ENCODE assay signal across 14 cellular contexts in genomic region chr6:134724653-134725340, GRCh38.
A peak's percentile ranks its signal among the peaks of the same experiment; 100 is the strongest.
DNase-seq lines count a peak whose midpoint lies in the region; ATAC-seq and TF ChIP-seq lines count a peak whose summit lies in the region.
"Had no signal": no experiment of that assay in that cellular context is flagged by ENCODE, and none has a peak within 500 bp of the region (broad histone marks: within the 10 kb centered on the region; RNA-seq: fewer than 3 reads in every experiment).

No MANE protein-coding gene starts in this region.

- DNase-seq in MCF 10A (ENCODE audit: unreplicated experiment) (peak; percentile 27), mammary epithelial cell (no peak), SJSA1 (ENCODE audit: low read depth in 1 of 2, low spot score in 2 of 2) (peak; percentile 53 to 54), fibroblast of villous mesenchyme (ENCODE audit: low read depth) (peak; percentile 92), upper lobe of right lung (no peak), AG08395 (ENCODE audit: low spot score) (no peak), NCI-H146 treated with DMSO at 0.1 percent for 48 hours (lab: John Stamatoyannopoulos, UW; ENCODE audit: unreplicated experiment) (no peak)
- DNase-seq: activated CD8-positive, alpha-beta memory T cell treated with anti-CD3 and anti-CD28 coated beads for 24 hours; activated effector memory CD4-positive, alpha-beta T cell treated with anti-CD3 and anti-CD28 coated beads, Interleukin-2, amount 50 U/mL, for 16 hours; head of caudate nucleus; NCI-H1436 treated with DMSO at 0.1 percent for 48 hours; NCI-H524 had no signal

- H3K79me2 ChIP-seq in mammary epithelial cell (ENCODE audit: insufficient read depth, low read length): no peaks in the 10 kb centered on the region

- H3K4me3 Mint-ChIP-seq in MCF 10A (ENCODE audit: unreplicated experiment): no peak overlapping the region
- H3K4me3 Mint-ChIP-seq: IgD-negative memory B cell had no signal

- CTCF ChIA-PET in MCF 10A (lab: Yijun Ruan, JAX) (interaction anchor here (0.6 to 1.0 kb wide), 2 partner anchors 45 to 105 kb away, joined by 3 to 4 read pairs; no protein-coding TSS in a partner anchor), mammary epithelial cell (lab: Charles Lee; ENCODE audit: low non-redundant PET) (no interaction called here)

- no peaks in the 10 kb centered on the region for H4K20me1 ChIP-seq in mammary epithelial cell (ENCODE audit: insufficient read depth, low read length)

- H3K36me3 ChIP-seq in mammary epithelial cell (ENCODE audit: insufficient read depth, low read length) (no peaks in the 10 kb centered on the region), SJSA1 (no peaks in the 10 kb centered on the region), upper lobe of right lung (no peaks in the 10 kb centered on the region)

- no peaks in the 10 kb centered on the region for H3K4me1 ChIP-seq in mammary epithelial cell (ENCODE audit: insufficient read depth, low read length)
- H3K4me1 ChIP-seq in SJSA1 (replicated peaks): peaks cover 6% of the 10 kb centered on the region
- H3K4me1 ChIP-seq in upper lobe of right lung: peaks cover 25% of the 10 kb centered on the region

- no peaks in the 10 kb centered on the region for H3K27me3 Mint-ChIP-seq in MCF 10A (ENCODE audit: insufficient read depth, unreplicated experiment)

- peaks cover 4% of the 10 kb centered on the region for H3K4me1 Mint-ChIP-seq in MCF 10A (ENCODE audit: insufficient read depth, unreplicated experiment)
- H3K4me1 Mint-ChIP-seq: IgD-negative memory B cell had no signal

- H3K9me3 ChIP-seq in mammary epithelial cell (replicated peaks; ENCODE audit: insufficient read depth, low read length) (no peaks in the 10 kb centered on the region), SJSA1 (replicated peaks) (no peaks in the 10 kb centered on the region), upper lobe of right lung (no peaks in the 10 kb centered on the region)

- no peak overlapping the region for H3K4me2 ChIP-seq in mammary epithelial cell (ENCODE audit: insufficient read depth, low read depth, low read length)

- no peak overlapping the region for H3K9ac ChIP-seq in mammary epithelial cell (ENCODE audit: insufficient read depth, low read length)

- intact Hi-C loops in MCF 10A (cut with micrococcal nuclease): no loop called here
- intact Hi-C loops in mammary epithelial cell (cut with micrococcal nuclease): no loop called here
- intact Hi-C loops in upper lobe of right lung (cut with DNase I): no loop called here

- dilution Hi-C loops in mammary epithelial cell (cut with HindIII; ENCODE audit: low sequenced_read_pairs): no loop called here

- 75% methylated on average over 10 of the region's 10 CpGs for WGBS in mammary epithelial cell (ENCODE audit: low coverage, missing lambda C conversion rate)

- H2AFZ ChIP-seq in mammary epithelial cell (ENCODE audit: low read depth, low read length): no peak overlapping the region

- H3K27me3 ChIP-seq in mammary epithelial cell (ENCODE audit: insufficient read depth, low read length): no peaks in the 10 kb centered on the region
- no peaks in the 10 kb centered on the region for H3K27me3 ChIP-seq in SJSA1 (replicated peaks)
- H3K27me3 ChIP-seq in upper lobe of right lung: no peaks in the 10 kb centered on the region

- TF ChIP-seq CTCF in MCF 10A (IDR thresholded peaks at IDR 0.05; ENCODE audit: unreplicated experiment) (no peak), mammary epithelial cell (conservative IDR thresholded peaks at IDR 0.05 in 1 of 2, IDR thresholded peaks at IDR 0.05 in 1 of 2; ENCODE audit: extremely low read depth in 1 of 2, insufficient read depth in 1 of 2, low read depth in 1 of 2, low read length in 2 of 2) (no peak), fibroblast of villous mesenchyme (IDR thresholded peaks at IDR 0.05; ENCODE audit: insufficient read depth, low read depth, low read length) (no peak), upper lobe of right lung (IDR thresholded peaks at IDR 0.05) (no peak)

- peak; percentile 66 for ATAC-seq in upper lobe of right lung
- ATAC-seq in GM21515 (IDR thresholded peaks at IDR 0.05; ENCODE audit: unreplicated experiment): no peak

- POLR2A ChIA-PET in MCF 10A (lab: Yijun Ruan, JAX): interaction anchor here (1.0 kb wide), 1 partner anchor 14 kb away, joined by 3 read pairs; no protein-coding TSS in a partner anchor

- in situ Hi-C loops in mammary epithelial cell (cut with MboI; ENCODE audit: low sequenced_read_pairs in 2 of 2): no loop called here

- H3K27ac ChIP-seq in mammary epithelial cell (ENCODE audit: insufficient read depth, low read depth, low read length): no peak overlapping the region
- no peak overlapping the region for H3K27ac ChIP-seq in SJSA1
- no peak overlapping the region for H3K27ac ChIP-seq in upper lobe of right lung

- BruUV-seq in MCF 10A (replicated peaks; lab: Mats Ljungman, UMichigan) (no TSS peak), mammary epithelial cell (replicated peaks; lab: Mats Ljungman, UMichigan) (no TSS peak)

- no peak overlapping the region for H3K27ac Mint-ChIP-seq in MCF 10A (ENCODE audit: low read depth, unreplicated experiment)
- H3K27ac Mint-ChIP-seq: IgD-negative memory B cell had no signal

- H3K36me3 Mint-ChIP-seq in MCF 10A (ENCODE audit: insufficient read depth, unreplicated experiment): no peaks in the 10 kb centered on the region
- H3K36me3 Mint-ChIP-seq: IgD-negative memory B cell had no signal

- H3K4me3 ChIP-seq in mammary epithelial cell (replicated peaks in 1 of 3; ENCODE audit: insufficient read depth in 1 of 3, low read depth in 2 of 3, low read length in 3 of 3) (no peak overlapping the region), SJSA1 (no peak overlapping the region), fibroblast of villous mesenchyme (ENCODE audit: low read depth, low read length) (no peak overlapping the region), upper lobe of right lung (no peak overlapping the region)

- H3K9me3 Mint-ChIP-seq in MCF 10A (ENCODE audit: unreplicated experiment): no peaks in the 10 kb centered on the region
- H3K9me3 Mint-ChIP-seq: IgD-negative memory B cell had no signal

Comparison
In these comparisons a context has a peak if more than half of its experiments do, and no peak if none do; other contexts are left out.
1. DNase-seq: peak in MCF 10A (single experiment), SJSA1 (2 of 2) and fibroblast of villous mesenchyme (single experiment); none in mammary epithelial cell (single experiment), upper lobe of right lung (single experiment), AG08395 (single experiment) and NCI-H146 treated with DMSO at 0.1 percent for 48 hours (single experiment).